Comparison of ENCODE assay signal across 8 cellular contexts in genomic region chrX:52574416-52575275, GRCh38. TPM values are rescaled to one million over a fixed set of nuclear protein-coding genes. Genes with fewer than 3 reads are reported as not detected.
A peak's percentile ranks its signal among the peaks of the same experiment; 100 is the strongest.
DNase-seq lines count a peak whose midpoint lies in the region; ATAC-seq and TF ChIP-seq lines count a peak whose summit lies in the region.

No MANE protein-coding gene starts in this region.

- no peaks in the 10 kb centered on the region for H3K4me1 ChIP-seq in OCI-LY1 (ENCODE audit: insufficient read depth, low read length, severe bottlenecking)
- H3K4me1 ChIP-seq in breast epithelium = no peaks in the 10 kb centered on the region
- peaks cover 3% of the 10 kb centered on the region for H3K4me1 ChIP-seq in testis

- H3K9ac ChIP-seq in OCI-LY1 (ENCODE audit: low read length) = no peak overlapping the region

- H2AFZ ChIP-seq in OCI-LY1 (ENCODE audit: low read length) = no peak overlapping the region

- no peaks in the 10 kb centered on the region for H3K9me3 ChIP-seq in OCI-LY1 (ENCODE audit: low read length)
- H3K9me3 ChIP-seq in breast epithelium = no peaks in the 10 kb centered on the region
- H3K9me3 ChIP-seq in testis = no peaks in the 10 kb centered on the region

- H3K36me3 ChIP-seq in OCI-LY1 (ENCODE audit: insufficient read depth, low read length) (no peaks in the 10 kb centered on the region), breast epithelium (no peaks in the 10 kb centered on the region), testis (ENCODE audit: low read depth, missing control alignments) (no peaks in the 10 kb centered on the region)

- TF ChIP-seq CTCF in OCI-LY1 (IDR thresholded peaks at IDR 0.05; ENCODE audit: low read length) (peak; percentile 63), breast epithelium (IDR thresholded peaks at IDR 0.05) (peak; percentile 23 to 58 (median 45)), testis (IDR thresholded peaks at IDR 0.05) (peak; percentile 45 to 69 (median 51))

- no peak overlapping the region for H3K27ac ChIP-seq in OCI-LY1 (ENCODE audit: low read depth, low read length, poor library complexity, severe bottlenecking)
- H3K27ac ChIP-seq in breast epithelium = peak overlapping the region in 1 of 2 donors; percentile 51
- H3K27ac ChIP-seq in testis = no peak overlapping the region

- no peaks in the 10 kb centered on the region for H3F3A ChIP-seq in OCI-LY1 (ENCODE audit: insufficient read depth, low read length)

- no peaks in the 10 kb centered on the region for H4K20me1 ChIP-seq in OCI-LY1 (ENCODE audit: insufficient read depth, low read length)

- in situ Hi-C loops in ACHN (cut with HindIII; ENCODE audit: low pct_ligation_motif_present, low pct_unique_long_range_greater_than_20kb, low sequenced_read_pairs) = no loop called here
- in situ Hi-C loops in G401 (cut with HindIII; ENCODE audit: low sequenced_read_pairs) = no loop called here

- peak; percentile 43 for DNase-seq in ACHN
- DNase-seq in G401 (ENCODE audit: low spot score) = peak; percentile 51
- peak; percentile 68 for DNase-seq in HT-29 (ENCODE audit: low spot score)
- DNase-seq in breast epithelium (ENCODE audit: low spot score in 2 of 2) = peak in 1 of 2 donors; percentile 20
- peak; percentile 81 for DNase-seq in left kidney (ENCODE audit: low read depth, low spot score)
- peak; percentile 43 for DNase-seq in testis

- TF ChIP-seq POLR2A in breast epithelium (IDR thresholded peaks at IDR 0.05) (no peak), testis (IDR thresholded peaks at IDR 0.05) (no peak), GM18505 (IDR thresholded peaks at IDR 0.05; ENCODE audit: borderline replicate concordance, extremely low read depth, insufficient read depth, insufficient read length) (no peak)

- whole genome bisulfite sequencing in testis, 2 donors = 23 to 32% methylated on average over 7 to 15 of the region's 15 CpGs

- H3K27me3 ChIP-seq in OCI-LY1 (ENCODE audit: insufficient read depth, low read length) (no peaks in the 10 kb centered on the region), breast epithelium (peaks cover 0 to 74% of the 10 kb centered on the region in 2 donors), testis (no peaks in the 10 kb centered on the region)

- H3K4me3 ChIP-seq in OCI-LY1 (ENCODE audit: low read depth, low read length, poor library complexity, severe bottlenecking) (no peak overlapping the region), breast epithelium (no peak overlapping the region), testis (no peak overlapping the region)

- intact Hi-C loops in breast epithelium (cut with DNase I; ENCODE audit: low total_unique reads) = no loop called here
- intact Hi-C loops in testis (cut with DNase I; ENCODE audit: low total_unique reads) = no loop called here

- no peaks in the 10 kb centered on the region for H3K9me2 ChIP-seq in OCI-LY1 (ENCODE audit: low read depth, low read length)

- no peak for ATAC-seq in GM18505 (IDR thresholded peaks at IDR 0.05; ENCODE audit: unreplicated experiment)

- no peaks in the 10 kb centered on the region for H3K79me2 ChIP-seq in OCI-LY1 (ENCODE audit: insufficient read depth, low read length)

- H3K4me2 ChIP-seq in OCI-LY1 (ENCODE audit: low read length) = no peak overlapping the region

RNA-seq across cellular contexts. Expression of gene XAGE1B, which starts 57.8 kb away (rescaled TPM):
- not detected in 2 replicates for total RNA-seq in G401 (2014; rRNA removed; shearing (Covaris generic))
- not detected in 2 replicates for total RNA-seq in HT-29 (2014; rRNA removed; shearing (Covaris generic))
- total RNA-seq in breast epithelium (not detected), testis (10 to 100 TPM; 61.0 to 64.2 TPM)
- 64.0 TPM for polyA plus RNA-seq in testis (ENCODE audit: insufficient read depth, low read depth, low replicate concordance)

Comparison
In these comparisons a context has a peak if more than half of its experiments do, and no peak if none do; other contexts are left out.
1. RNA of gene XAGE1B, which starts 57.8 kb away (total RNA-seq): 61.0 to 64.2 TPM in testis; not detected in G401, not detected in HT-29 and not detected in breast epithelium; every median in the first group is over 10 times any median in the second.
2. Peak in every context shown above with its lines, with median percentiles within 50 percentile points of each other: CTCF ChIP-seq.